1 cellular context compared by ENCODE assay signal in genomic region chr1:27341525-27342252, GRCh38.
TF ChIP-seq lines count a peak whose summit lies in the region.

Gene SYTL1, plus strand, starts transcription at chr1:27342022. Its CDS starts 3,313 bp downstream, at chr1:27345335.

TF ChIP-seq in HepG2, 621 proteins besides CTCF, POLR2A, EP300 and RAD21 (continued from another document and continues in another):
- TF ChIP-seq ZNF770 (CRISPR knock-in tag; IDR thresholded peaks at IDR 0.05) (no peak), SIN3A (IDR thresholded peaks at IDR 0.05; ENCODE audit: borderline replicate concordance, low read depth, low read length) (no peak), ATF7 (IDR thresholded peaks at IDR 0.05) (no peak), ATF7 (CRISPR knock-in tag; IDR thresholded peaks at IDR 0.05) (no peak), ZBTB7B (CRISPR knock-in tag; IDR thresholded peaks at IDR 0.05) (peak; percentile 75), MTA3 (CRISPR knock-in tag; IDR thresholded peaks at IDR 0.05) (no peak), ZSCAN20 (CRISPR knock-in tag; IDR thresholded peaks at IDR 0.05; ENCODE audit: borderline replicate concordance) (0 out of 2 replicates have a peak, but pooled peaks have one; percentile 26), ZMAT5 (CRISPR knock-in tag; IDR thresholded peaks at IDR 0.05; ENCODE audit: borderline replicate concordance, low read depth) (no peak), ZNF451 (CRISPR knock-in tag; IDR thresholded peaks at IDR 0.05) (no peak), RERE (CRISPR knock-in tag; IDR thresholded peaks at IDR 0.05; ENCODE audit: low read depth) (no peak), JARID2 (CRISPR knock-in tag; IDR thresholded peaks at IDR 0.05; ENCODE audit: insufficient replicate concordance) (no peak), ZNF746 (CRISPR knock-in tag; IDR thresholded peaks at IDR 0.05) (no peak), DPF2 (CRISPR knock-in tag; IDR thresholded peaks at IDR 0.05; ENCODE audit: borderline replicate concordance, low read depth) (no peak), MEF2D (CRISPR knock-in tag; IDR thresholded peaks at IDR 0.05) (no peak), ZNF432 (CRISPR knock-in tag; IDR thresholded peaks at IDR 0.05; ENCODE audit: borderline replicate concordance) (no peak), FOXJ3 (CRISPR knock-in tag; IDR thresholded peaks at IDR 0.05; ENCODE audit: borderline replicate concordance) (0 out of 2 replicates have a peak, but pooled peaks have one; percentile 26), PHB2 (IDR thresholded peaks at IDR 0.05; ENCODE audit: partially characterized antibody) (no peak), HMG20B (CRISPR knock-in tag; conservative IDR thresholded peaks at IDR 0.05) (no peak), ZNF232 (CRISPR knock-in tag; IDR thresholded peaks at IDR 0.05; ENCODE audit: borderline replicate concordance) (no peak), ZNF20 (CRISPR knock-in tag; IDR thresholded peaks at IDR 0.05) (no peak), RORA (CRISPR knock-in tag; IDR thresholded peaks at IDR 0.05) (no peak), ZNF775 (CRISPR knock-in tag; IDR thresholded peaks at IDR 0.05; ENCODE audit: borderline replicate concordance) (no peak), ZNF335 (CRISPR knock-in tag; IDR thresholded peaks at IDR 0.05) (peak; percentile 65; the same call in 1 of the 2 replicates), ZNF776 (CRISPR knock-in tag; IDR thresholded peaks at IDR 0.05) (no peak), SCMH1 (CRISPR knock-in tag; IDR thresholded peaks at IDR 0.05; ENCODE audit: borderline replicate concordance) (no peak), CHD4 (IDR thresholded peaks at IDR 0.05; ENCODE audit: borderline replicate concordance, low read length) (no peak), ZBTB20 (CRISPR knock-in tag; IDR thresholded peaks at IDR 0.05; ENCODE audit: borderline replicate concordance, low read depth) (no peak), GMEB2 (CRISPR knock-in tag; IDR thresholded peaks at IDR 0.05; ENCODE audit: low read depth) (no peak), ZNF83 (CRISPR knock-in tag; IDR thresholded peaks at IDR 0.05; ENCODE audit: borderline replicate concordance) (no peak), HMGA1 (CRISPR knock-in tag; conservative IDR thresholded peaks at IDR 0.05) (no peak), TEAD3 (CRISPR knock-in tag; optimal IDR thresholded peaks at IDR 0.05; ENCODE audit: borderline replicate concordance) (peak; percentile 28), KLF11 (CRISPR knock-in tag; IDR thresholded peaks at IDR 0.05) (0 out of 2 replicates have a peak, but pooled peaks have one; percentile 72), SP2 (CRISPR knock-in tag; IDR thresholded peaks at IDR 0.05) (no peak), HOXA9 (CRISPR knock-in tag; IDR thresholded peaks at IDR 0.05; ENCODE audit: borderline replicate concordance) (no peak), SPEN (CRISPR knock-in tag; IDR thresholded peaks at IDR 0.05; ENCODE audit: low read depth) (peak; percentile 50), ATM (IDR thresholded peaks at IDR 0.05; ENCODE audit: borderline replicate concordance) (no peak), RFXANK (CRISPR knock-in tag; IDR thresholded peaks at IDR 0.05) (no peak), ADNP (CRISPR knock-in tag; IDR thresholded peaks at IDR 0.05) (no peak), ZNF567 (CRISPR knock-in tag; IDR thresholded peaks at IDR 0.05; ENCODE audit: borderline replicate concordance) (no peak; the same call in 1 of the 2 replicates), GFI1 (CRISPR knock-in tag; IDR thresholded peaks at IDR 0.05; ENCODE audit: borderline replicate concordance) (no peak), ZNF33A (CRISPR knock-in tag; IDR thresholded peaks at IDR 0.05; ENCODE audit: borderline replicate concordance) (no peak), ZSCAN31 (CRISPR knock-in tag; IDR thresholded peaks at IDR 0.05; ENCODE audit: low read depth) (no peak)
- TF ChIP-seq, protein P1, sequence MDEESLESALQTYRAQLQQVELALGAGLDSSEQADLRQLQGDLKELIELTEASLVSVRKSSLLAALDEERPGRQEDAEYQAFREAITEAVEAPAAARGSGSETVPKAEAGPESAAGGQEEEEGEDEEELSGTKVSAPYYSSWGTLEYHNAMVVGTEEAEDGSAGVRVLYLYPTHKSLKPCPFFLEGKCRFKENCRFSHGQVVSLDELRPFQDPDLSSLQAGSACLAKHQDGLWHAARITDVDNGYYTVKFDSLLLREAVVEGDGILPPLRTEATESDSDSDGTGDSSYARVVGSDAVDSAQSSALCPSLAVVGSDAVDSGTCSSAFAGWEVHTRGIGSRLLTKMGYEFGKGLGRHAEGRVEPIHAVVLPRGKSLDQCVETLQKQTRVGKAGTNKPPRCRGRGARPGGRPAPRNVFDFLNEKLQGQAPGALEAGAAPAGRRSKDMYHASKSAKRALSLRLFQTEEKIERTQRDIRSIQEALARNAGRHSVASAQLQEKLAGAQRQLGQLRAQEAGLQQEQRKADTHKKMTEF (CRISPR knock-in tag; IDR thresholded peaks at IDR 0.05): peak; percentile 87
- TF ChIP-seq, protein P2, sequence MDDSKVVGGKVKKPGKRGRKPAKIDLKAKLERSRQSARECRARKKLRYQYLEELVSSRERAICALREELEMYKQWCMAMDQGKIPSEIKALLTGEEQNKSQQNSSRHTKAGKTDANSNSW (CRISPR knock-in tag; IDR thresholded peaks at IDR 0.05; ENCODE audit: borderline replicate concordance): no peak
- TF ChIP-seq, protein P3, sequence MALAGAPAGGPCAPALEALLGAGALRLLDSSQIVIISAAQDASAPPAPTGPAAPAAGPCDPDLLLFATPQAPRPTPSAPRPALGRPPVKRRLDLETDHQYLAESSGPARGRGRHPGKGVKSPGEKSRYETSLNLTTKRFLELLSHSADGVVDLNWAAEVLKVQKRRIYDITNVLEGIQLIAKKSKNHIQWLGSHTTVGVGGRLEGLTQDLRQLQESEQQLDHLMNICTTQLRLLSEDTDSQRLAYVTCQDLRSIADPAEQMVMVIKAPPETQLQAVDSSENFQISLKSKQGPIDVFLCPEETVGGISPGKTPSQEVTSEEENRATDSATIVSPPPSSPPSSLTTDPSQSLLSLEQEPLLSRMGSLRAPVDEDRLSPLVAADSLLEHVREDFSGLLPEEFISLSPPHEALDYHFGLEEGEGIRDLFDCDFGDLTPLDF (CRISPR knock-in tag; IDR thresholded peaks at IDR 0.05): no peak
- TF ChIP-seq, protein P4, sequence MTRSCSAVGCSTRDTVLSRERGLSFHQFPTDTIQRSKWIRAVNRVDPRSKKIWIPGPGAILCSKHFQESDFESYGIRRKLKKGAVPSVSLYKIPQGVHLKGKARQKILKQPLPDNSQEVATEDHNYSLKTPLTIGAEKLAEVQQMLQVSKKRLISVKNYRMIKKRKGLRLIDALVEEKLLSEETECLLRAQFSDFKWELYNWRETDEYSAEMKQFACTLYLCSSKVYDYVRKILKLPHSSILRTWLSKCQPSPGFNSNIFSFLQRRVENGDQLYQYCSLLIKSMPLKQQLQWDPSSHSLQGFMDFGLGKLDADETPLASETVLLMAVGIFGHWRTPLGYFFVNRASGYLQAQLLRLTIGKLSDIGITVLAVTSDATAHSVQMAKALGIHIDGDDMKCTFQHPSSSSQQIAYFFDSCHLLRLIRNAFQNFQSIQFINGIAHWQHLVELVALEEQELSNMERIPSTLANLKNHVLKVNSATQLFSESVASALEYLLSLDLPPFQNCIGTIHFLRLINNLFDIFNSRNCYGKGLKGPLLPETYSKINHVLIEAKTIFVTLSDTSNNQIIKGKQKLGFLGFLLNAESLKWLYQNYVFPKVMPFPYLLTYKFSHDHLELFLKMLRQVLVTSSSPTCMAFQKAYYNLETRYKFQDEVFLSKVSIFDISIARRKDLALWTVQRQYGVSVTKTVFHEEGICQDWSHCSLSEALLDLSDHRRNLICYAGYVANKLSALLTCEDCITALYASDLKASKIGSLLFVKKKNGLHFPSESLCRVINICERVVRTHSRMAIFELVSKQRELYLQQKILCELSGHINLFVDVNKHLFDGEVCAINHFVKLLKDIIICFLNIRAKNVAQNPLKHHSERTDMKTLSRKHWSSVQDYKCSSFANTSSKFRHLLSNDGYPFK (CRISPR knock-in tag; IDR thresholded peaks at IDR 0.05; ENCODE audit: borderline replicate concordance): no peak
- TF ChIP-seq, protein P5, sequence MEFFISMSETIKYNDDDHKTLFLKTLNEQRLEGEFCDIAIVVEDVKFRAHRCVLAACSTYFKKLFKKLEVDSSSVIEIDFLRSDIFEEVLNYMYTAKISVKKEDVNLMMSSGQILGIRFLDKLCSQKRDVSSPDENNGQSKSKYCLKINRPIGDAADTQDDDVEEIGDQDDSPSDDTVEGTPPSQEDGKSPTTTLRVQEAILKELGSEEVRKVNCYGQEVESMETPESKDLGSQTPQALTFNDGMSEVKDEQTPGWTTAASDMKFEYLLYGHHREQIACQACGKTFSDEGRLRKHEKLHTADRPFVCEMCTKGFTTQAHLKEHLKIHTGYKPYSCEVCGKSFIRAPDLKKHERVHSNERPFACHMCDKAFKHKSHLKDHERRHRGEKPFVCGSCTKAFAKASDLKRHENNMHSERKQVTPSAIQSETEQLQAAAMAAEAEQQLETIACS (CRISPR knock-in tag; IDR thresholded peaks at IDR 0.05): no peak
- TF ChIP-seq, protein P6, sequence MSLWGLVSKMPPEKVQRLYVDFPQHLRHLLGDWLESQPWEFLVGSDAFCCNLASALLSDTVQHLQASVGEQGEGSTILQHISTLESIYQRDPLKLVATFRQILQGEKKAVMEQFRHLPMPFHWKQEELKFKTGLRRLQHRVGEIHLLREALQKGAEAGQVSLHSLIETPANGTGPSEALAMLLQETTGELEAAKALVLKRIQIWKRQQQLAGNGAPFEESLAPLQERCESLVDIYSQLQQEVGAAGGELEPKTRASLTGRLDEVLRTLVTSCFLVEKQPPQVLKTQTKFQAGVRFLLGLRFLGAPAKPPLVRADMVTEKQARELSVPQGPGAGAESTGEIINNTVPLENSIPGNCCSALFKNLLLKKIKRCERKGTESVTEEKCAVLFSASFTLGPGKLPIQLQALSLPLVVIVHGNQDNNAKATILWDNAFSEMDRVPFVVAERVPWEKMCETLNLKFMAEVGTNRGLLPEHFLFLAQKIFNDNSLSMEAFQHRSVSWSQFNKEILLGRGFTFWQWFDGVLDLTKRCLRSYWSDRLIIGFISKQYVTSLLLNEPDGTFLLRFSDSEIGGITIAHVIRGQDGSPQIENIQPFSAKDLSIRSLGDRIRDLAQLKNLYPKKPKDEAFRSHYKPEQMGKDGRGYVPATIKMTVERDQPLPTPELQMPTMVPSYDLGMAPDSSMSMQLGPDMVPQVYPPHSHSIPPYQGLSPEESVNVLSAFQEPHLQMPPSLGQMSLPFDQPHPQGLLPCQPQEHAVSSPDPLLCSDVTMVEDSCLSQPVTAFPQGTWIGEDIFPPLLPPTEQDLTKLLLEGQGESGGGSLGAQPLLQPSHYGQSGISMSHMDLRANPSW (CRISPR knock-in tag; IDR thresholded peaks at IDR 0.05; ENCODE audit: borderline replicate concordance): no peak
